ENCODE assay signal across 11 cellular contexts in the genomic region with DNA sequence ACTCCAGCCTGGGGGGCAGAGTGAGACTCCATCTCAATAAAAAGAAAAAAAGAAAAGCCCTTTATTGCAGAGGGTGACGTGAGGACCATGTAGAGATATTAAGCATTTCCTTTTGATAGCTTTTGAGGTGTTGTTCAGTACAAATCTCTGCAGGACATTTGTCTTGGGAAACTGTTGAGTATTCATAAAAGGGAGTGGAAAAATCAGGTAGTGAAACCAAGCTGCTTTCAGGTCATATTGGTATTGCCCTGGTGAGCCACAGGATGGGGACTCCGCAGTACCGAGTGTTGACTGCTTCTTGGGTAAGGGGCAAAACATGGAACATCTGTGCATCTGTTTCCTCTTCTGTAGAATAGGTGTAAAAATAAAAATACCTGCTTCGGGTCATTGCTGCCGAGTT. TPM values are rescaled to one million over a fixed set of nuclear protein-coding genes. Genes with fewer than 3 reads are reported as not detected.
DNase-seq lines count a peak whose midpoint lies in the region; ATAC-seq and TF ChIP-seq lines count a peak whose summit lies in the region.
"Had no signal": no experiment of that assay in that cellular context is flagged by ENCODE, and none has a peak within 500 bp of the region (broad histone marks: within the 10 kb centered on the region; RNA-seq: fewer than 3 reads in every experiment).

No MANE protein-coding gene starts in this region.

- H3K4me3 ChIP-seq in GM12865 (ENCODE audit: low read depth, low read length) (no peak overlapping the region), coronary artery (no peak overlapping the region), prostate gland (no peak overlapping the region)

- 79% methylated on average over 5 of the region's 5 CpGs for whole genome bisulfite sequencing in prostate gland

- peak; percentile 52 for ATAC-seq in GM19467 (IDR thresholded peaks at IDR 0.05; ENCODE audit: unreplicated experiment)
- peak; percentile 57 for ATAC-seq in HG03108 (IDR thresholded peaks at IDR 0.05; ENCODE audit: unreplicated experiment)

- H3K27ac ChIP-seq in coronary artery = peak overlapping the region; percentile 90
- H3K27ac ChIP-seq in prostate gland = no peak overlapping the region

- TF ChIP-seq CTCF in GM12865 (IDR thresholded peaks at IDR 0.05; ENCODE audit: insufficient read depth, low read depth, low read length, missing control alignments) = no peak
- no peak for TF ChIP-seq CTCF in coronary artery (IDR thresholded peaks at IDR 0.05)
- no peak for TF ChIP-seq CTCF in prostate gland (IDR thresholded peaks at IDR 0.05)

- no peaks in the 10 kb centered on the region for H3K36me3 ChIP-seq in prostate gland

- H3K4me3 Mint-ChIP-seq in activated CD4-positive, alpha-beta memory T cell treated with anti-CD3 and anti-CD28 coated beads for 36 hours = no peak overlapping the region
- H3K4me3 Mint-ChIP-seq: neural crest cell had no signal

- DNase-seq in GM12865 (ENCODE audit: low read depth) = peak; percentile 70
- no peak for DNase-seq in coronary artery (ENCODE audit: low spot score)
- DNase-seq in prostate gland (ENCODE audit: low spot score) = no peak
- DNase-seq in activated CD4-positive, alpha-beta memory T cell treated with anti-CD3 and anti-CD28 coated beads for 36 hours = no peak
- DNase-seq in hepatic stellate cell (ENCODE audit: low spot score) = no peak
- no peak for DNase-seq in posterior cingulate gyrus
- DNase-seq: Caco-2 had no signal

- CTCF ChIA-PET in activated CD4-positive, alpha-beta memory T cell treated with anti-CD3 and anti-CD28 coated beads for 36 hours (lab: Charles Lee) = interaction anchor here (0.6 to 2.3 kb wide), 2 partner anchors 16 to 826 kb away, joined by 3 to 15 read pairs; no protein-coding TSS in a partner anchor

- POLR2A ChIA-PET in activated CD4-positive, alpha-beta memory T cell treated with anti-CD3 and anti-CD28 coated beads for 36 hours (lab: Charles Lee) = interaction anchor here (2.3 to 5.7 kb wide), 2 partner anchors 9 to 12 kb away, joined by 6 to 46 read pairs; a partner anchor contains a TSS

- intact Hi-C loops in prostate gland (cut with DNase I) = no loop called here
- intact Hi-C loops in activated CD4-positive, alpha-beta memory T cell treated with anti-CD3 and anti-CD28 coated beads for 36 hours (cut with micrococcal nuclease) = no loop called here
- intact Hi-C loops in posterior cingulate gyrus (cut with DNase I) = no loop called here

- no peaks in the 10 kb centered on the region for H3K27me3 ChIP-seq in prostate gland (replicated peaks; ENCODE audit: insufficient read depth)

- no peak overlapping the region for H3K27ac Mint-ChIP-seq in activated CD4-positive, alpha-beta memory T cell treated with anti-CD3 and anti-CD28 coated beads for 36 hours

- H3K36me3 Mint-ChIP-seq in activated CD4-positive, alpha-beta memory T cell treated with anti-CD3 and anti-CD28 coated beads for 36 hours = peaks cover 12% of the 10 kb centered on the region

- TF ChIP-seq POLR2A in prostate gland (IDR thresholded peaks at IDR 0.05) = no peak

- peaks cover 4% of the 10 kb centered on the region for H3K4me1 ChIP-seq in prostate gland (replicated peaks)

- H3K9me3 Mint-ChIP-seq in activated CD4-positive, alpha-beta memory T cell treated with anti-CD3 and anti-CD28 coated beads for 36 hours = no peaks in the 10 kb centered on the region
- H3K9me3 Mint-ChIP-seq: activated T-helper 2 cell treated with anti-CD3 and anti-CD28 coated beads, Interferon-gamma antibody, Interleukin-2, Interleukin-4, amounts not matched to agents 10 μg/mL and 5 μg/mL and 100 μg/mL, durations not matched to agents 14 hours and 24 hours and 36 hours; neural crest cell had no signal

- H3K27me3 Mint-ChIP-seq in activated CD4-positive, alpha-beta memory T cell treated with anti-CD3 and anti-CD28 coated beads for 36 hours = no peaks in the 10 kb centered on the region

- H3K4me1 Mint-ChIP-seq in activated CD4-positive, alpha-beta memory T cell treated with anti-CD3 and anti-CD28 coated beads for 36 hours (ENCODE audit: low read depth) = peaks cover 43% of the 10 kb centered on the region
- H3K4me1 Mint-ChIP-seq: neural crest cell had no signal

- no peaks in the 10 kb centered on the region for H3K9me3 ChIP-seq in prostate gland
- H3K9me3 ChIP-seq: Caco-2 had no signal

RNA-seq across cellular contexts. Expression of a gene that starts 9.9 kb away (rescaled TPM):
- total RNA-seq in prostate gland = 100 to 1,000 TPM in 1 of 2 donors, 10 to 100 TPM in 1; 80.0 to 126 TPM
- total RNA-seq in activated CD4-positive, alpha-beta memory T cell treated with anti-CD3 and anti-CD28 coated beads for 36 hours = 10 to 100 TPM; 49.1 to 53.1 TPM

RNA-seq across cellular contexts. Expression of a gene that starts 36.0 kb away (rescaled TPM):
- total RNA-seq in prostate gland = 10 to 100 TPM; 58.5 to 59.1 TPM
- 1 to 10 TPM; 5.1 to 5.6 TPM for total RNA-seq in activated CD4-positive, alpha-beta memory T cell treated with anti-CD3 and anti-CD28 coated beads for 36 hours

Comparison
In these comparisons a context has a peak if more than half of its experiments do, and no peak if none do; other contexts are left out.
1. H3K27ac ChIP-seq: peak in coronary artery (2 of 2); none in prostate gland (0 of 2).
2. RNA of a gene that starts 36.0 kb away (total RNA-seq): 58.5 to 59.1 TPM in prostate gland; 5.1 to 5.6 TPM in activated CD4-positive, alpha-beta memory T cell treated with anti-CD3 and anti-CD28 coated beads for 36 hours; every median in the first group is over 4 times any median in the second.